In the genomic region with DNA sequence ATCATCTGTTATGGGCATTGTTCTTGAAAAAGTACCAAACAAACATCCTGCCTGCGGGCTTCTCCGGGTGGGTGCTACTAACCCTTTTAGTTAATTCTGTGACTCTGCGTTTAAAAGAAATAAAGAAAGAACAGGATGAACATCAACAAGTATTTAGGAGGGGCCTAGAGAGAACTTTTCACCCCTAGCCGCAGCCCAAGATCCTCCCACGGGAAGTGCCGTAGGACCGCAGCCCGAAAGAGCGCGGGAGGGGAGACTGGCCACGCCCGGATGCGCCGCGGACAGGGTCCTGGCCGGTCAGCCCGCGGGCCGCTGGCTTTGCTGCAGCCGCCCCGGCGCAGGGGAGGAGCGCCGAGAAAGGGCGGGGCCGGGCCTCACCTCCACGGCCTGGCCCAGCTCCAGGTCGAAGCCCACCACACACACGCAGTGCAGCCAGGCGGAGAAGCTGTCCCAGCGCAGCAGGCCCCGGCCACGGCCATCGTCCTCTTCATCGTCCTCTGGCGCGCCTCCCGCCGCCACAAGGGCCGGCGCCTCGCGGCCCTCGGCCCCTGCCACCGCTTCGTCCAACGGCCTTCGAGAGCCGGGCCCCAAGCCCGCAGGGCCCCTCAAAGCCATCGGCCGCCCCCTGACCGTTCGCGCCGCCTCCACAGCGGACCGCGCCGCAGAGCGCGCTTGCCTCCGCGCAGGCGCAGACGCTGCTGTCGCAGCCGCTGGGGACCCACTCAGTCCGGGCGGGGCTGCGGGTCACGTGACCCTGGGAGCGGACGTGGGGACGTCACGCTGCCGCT, we compare ENCODE assay signal across 8 cellular contexts. TPM values are rescaled to one million over a fixed set of nuclear protein-coding genes. Genes with fewer than 3 reads are reported as not detected.
A peak's percentile ranks its signal among the peaks of the same experiment; 100 is the strongest.
DNase-seq lines count a peak whose midpoint lies in the region; ATAC-seq, FAIRE-seq and TF ChIP-seq lines count a peak whose summit lies in the region.

A gene with protein sequence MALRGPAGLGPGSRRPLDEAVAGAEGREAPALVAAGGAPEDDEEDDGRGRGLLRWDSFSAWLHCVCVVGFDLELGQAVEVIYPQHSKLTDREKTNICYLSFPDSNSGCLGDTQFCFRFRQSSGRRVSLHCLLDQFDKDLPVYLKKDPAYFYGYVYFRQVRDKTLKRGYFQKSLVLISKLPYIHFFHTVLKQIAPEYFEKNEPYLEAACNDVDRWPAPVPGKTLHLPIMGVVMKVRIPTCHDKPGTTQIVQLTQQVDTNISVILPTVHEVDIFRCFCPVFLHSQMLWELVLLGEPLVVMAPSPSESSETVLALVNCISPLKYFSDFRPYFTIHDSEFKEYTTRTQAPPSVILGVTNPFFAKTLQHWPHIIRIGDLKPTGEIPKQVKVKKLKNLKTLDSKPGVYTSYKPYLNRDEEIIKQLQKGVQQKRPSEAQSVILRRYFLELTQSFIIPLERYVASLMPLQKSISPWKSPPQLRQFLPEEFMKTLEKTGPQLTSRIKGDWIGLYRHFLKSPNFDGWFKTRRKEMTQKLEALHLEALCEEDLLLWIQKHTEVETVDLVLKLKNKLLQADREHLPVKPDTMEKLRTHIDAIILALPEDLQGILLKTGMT (minus strand): TSS at position 674 of the 788 bp plus-strand sequence. CDS start 59 bp downstream, at position 615.

- H3K27ac ChIP-seq in aorta (ENCODE audit: low read depth in 1 of 2, low read length in 2 of 2), result peak within 1 kb of the TSS; percentile 84 to 95

- in situ Hi-C loops in astrocyte of the cerebellum (cut with HindIII; ENCODE audit: low sequenced_read_pairs), result no loop called here

- H3K27me3 ChIP-seq in aorta (ENCODE audit: control insufficient read depth in 1 of 2, insufficient read depth in 2 of 2, low read length in 1 of 2), result no peaks in the 10 kb centered on the region

- ATAC-seq in HG02970 (IDR thresholded peaks at IDR 0.05; ENCODE audit: low FRiP score, unreplicated experiment) (peak; percentile 86), aorta (ENCODE audit: low FRiP score) (peak; percentile 97)

- DNase-seq in GM18507 (ENCODE audit: extremely low spot score, insufficient read length, low read depth), result peak; percentile 96
- DNase-seq in NCI-H1930 (lab: John Stamatoyannopoulos, UW), result peak; percentile 84 to 90
- DNase-seq in T-helper 22 cell (ENCODE audit: low read depth), result peak; percentile 92
- peak; percentile 84 for DNase-seq in astrocyte of the cerebellum (ENCODE audit: low read depth)
- DNase-seq in hepatic stellate cell (ENCODE audit: low spot score), result peak; percentile 96
- DNase-seq in renal cortical epithelial cell (ENCODE audit: low read depth), result peak; percentile 90
- peak; percentile 98 to 99 for DNase-seq in aorta

- TF ChIP-seq CTCF in astrocyte of the cerebellum (IDR thresholded peaks at IDR 0.05; ENCODE audit: low read depth, low read length, missing control alignments), result no peak

- intact Hi-C loops in aorta (cut with DNase I), result loop anchor here (2.0 to 5.0 kb wide), 4 partner anchors 64 to 135 kb away; a partner anchor contains a TSS

- peaks cover 3 to 9% of the 10 kb centered on the region in 2 donors for H3K4me1 ChIP-seq in aorta (ENCODE audit: control insufficient read depth in 1 of 2, insufficient read depth in 2 of 2, low read length in 2 of 2)

- FAIRE-seq in GM18507 (lab: Jason Lieb, UNC), result peak; percentile 95

- H3K9me3 ChIP-seq in aorta (ENCODE audit: control insufficient read depth, low read length), result no peaks in the 10 kb centered on the region

- H3K36me3 ChIP-seq in aorta (ENCODE audit: control insufficient read depth in 1 of 2, insufficient read depth in 2 of 2, low read length in 1 of 2), result no peaks in the 10 kb centered on the region

- H3K4me3 ChIP-seq in astrocyte of the cerebellum (ENCODE audit: low read depth, low read length) (peak within 1 kb of the TSS; percentile 71), aorta (ENCODE audit: low read length in 2 of 2) (peak within 1 kb of the TSS; percentile 63 to 76)

- 0 to 1% methylated on average over 69 to 77 of the region's 77 CpGs for WGBS in aorta, 2 donors

RNA-seq across cellular contexts. Expression of the gene that starts here (rescaled TPM):
- total RNA-seq in renal cortical epithelial cell, result 26.7 and 32.6 TPM in 2 replicates
- total RNA-seq in aorta, result 10 to 100 TPM; 38.6 to 41.0 TPM
- polyA plus RNA-seq in aorta, result 10 to 100 TPM in 1 of 2 donors, 1 to 10 TPM in 1; 9.1 to 17.5 TPM

Comparison
In these comparisons a context has a peak if more than half of its experiments do, and no peak if none do; other contexts are left out.
1. Peak in every context shown above with its lines: DNase-seq, ATAC-seq, H3K4me3 ChIP-seq and H3K27ac ChIP-seq.